13 cellular contexts compared by ENCODE assay signal in the genomic region with DNA sequence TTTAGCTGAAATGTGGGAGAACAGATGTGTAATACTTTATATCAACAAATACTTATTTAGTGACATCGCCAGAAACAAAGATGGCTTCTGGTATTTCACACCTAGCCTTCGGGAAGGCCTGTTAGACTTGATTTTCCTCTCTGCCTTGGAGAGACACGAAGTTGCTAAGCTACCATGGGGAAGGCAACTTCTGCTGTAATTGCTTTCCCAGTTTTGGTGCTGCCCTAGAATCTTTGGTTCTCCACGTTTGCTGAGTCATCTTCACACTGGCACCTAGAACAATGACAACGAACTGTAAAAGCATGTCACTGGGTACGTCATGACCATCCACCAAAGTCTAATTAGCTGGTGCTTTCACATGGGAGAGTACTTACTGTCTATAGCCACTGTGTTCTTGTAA. TPM values are rescaled to one million over a fixed set of nuclear protein-coding genes. Genes with fewer than 3 reads are reported as not detected.
DNase-seq lines count a peak whose midpoint lies in the region; ATAC-seq, FAIRE-seq and TF ChIP-seq lines count a peak whose summit lies in the region.
"Had no signal": no experiment of that assay in that cellular context is flagged by ENCODE, and none has a peak within 500 bp of the region (broad histone marks: within the 10 kb centered on the region; RNA-seq: fewer than 3 reads in every experiment).

No MANE protein-coding gene starts in this region.

- POLR2A ChIA-PET in SK-N-SH (lab: Yijun Ruan, JAX), result no interaction called here

- DNase-seq in SK-N-SH, result no peak
- peak; percentile 38 for DNase-seq in hepatocyte (ENCODE audit: low spot score)
- DNase-seq in urothelium cell line (ENCODE audit: low spot score), result peak; percentile 31
- no peak for DNase-seq in CD1c-positive myeloid dendritic cell (ENCODE audit: extremely low spot score)
- DNase-seq: DND-41; RPMI8226; stimulated activated CD4-positive, alpha-beta T cell treated with anti-CD3 and anti-CD28 coated beads, Interleukin-12 subunit alpha, Interleukin-12 subunit beta, amount 100 ng/mL, for 4 hours had no signal

- H3K27me3 ChIP-seq in SK-N-SH (ENCODE audit: insufficient read depth), result no peaks in the 10 kb centered on the region
- H3K27me3 ChIP-seq in hepatocyte, result no peaks in the 10 kb centered on the region
- H3K27me3 ChIP-seq: vagina had no signal

- H3K27ac ChIP-seq in SK-N-SH (ENCODE audit: low read depth in 2 of 2, low read length in 1 of 2) (no peak overlapping the region), VCaP (peak overlapping the region; percentile 56), hepatocyte (no peak overlapping the region)
- H3K27ac ChIP-seq: vagina had no signal

- H3K9me2 ChIP-seq in SK-N-SH (no peaks in the 10 kb centered on the region), hepatocyte (replicated peaks; ENCODE audit: insufficient read depth) (no peaks in the 10 kb centered on the region)

- H2AFZ ChIP-seq in SK-N-SH (ENCODE audit: low read depth) (no peak overlapping the region), hepatocyte (no peak overlapping the region)

- no peak for TF ChIP-seq EP300 in SK-N-SH (IDR thresholded peaks at IDR 0.05; ENCODE audit: borderline replicate concordance in 1 of 2, low read depth in 1 of 2, low read length in 1 of 2)

- H3K36me3 ChIP-seq in SK-N-SH (replicated peaks in 1 of 2; ENCODE audit: control insufficient read depth in 1 of 2, insufficient read depth in 2 of 2, low read length in 1 of 2), result no peaks in the 10 kb centered on the region
- H3K36me3 ChIP-seq in hepatocyte (replicated peaks; ENCODE audit: insufficient read depth, low read depth), result no peaks in the 10 kb centered on the region
- H3K36me3 ChIP-seq: vagina had no signal

- FAIRE-seq in urothelium cell line (lab: Jason Lieb, UNC), result no peak
- FAIRE-seq: TTC549 had no signal

- H3K79me2 ChIP-seq in SK-N-SH (ENCODE audit: insufficient read depth), result no peaks in the 10 kb centered on the region
- H3K79me2 ChIP-seq in hepatocyte, result no peaks in the 10 kb centered on the region

- CTCF ChIA-PET in SK-N-SH (lab: Yijun Ruan, JAX), result no interaction called here

- H3K4me3 ChIP-seq in SK-N-SH (ENCODE audit: low read depth in 2 of 2, low read length in 1 of 2) (no peak overlapping the region), hepatocyte (no peak overlapping the region)
- H3K4me3 ChIP-seq: vagina had no signal

- TF ChIP-seq CTCF in SK-N-SH (IDR thresholded peaks at IDR 0.05) (no peak), VCaP (conservative IDR thresholded peaks at IDR 0.05) (no peak), hepatocyte (IDR thresholded peaks at IDR 0.05; ENCODE audit: poor library complexity) (no peak)

- H3K9me3 ChIP-seq in SK-N-SH (no peaks in the 10 kb centered on the region), hepatocyte (ENCODE audit: low read depth) (no peaks in the 10 kb centered on the region)
- H3K9me3 ChIP-seq: vagina had no signal

- ATAC-seq in SK-N-SH treated with all-trans-retinoic acid at 6 μM for 48 hours (no peak), HG02938 (IDR thresholded peaks at IDR 0.05; ENCODE audit: unreplicated experiment) (no peak), GM21723 (IDR thresholded peaks at IDR 0.05; ENCODE audit: unreplicated experiment) (no peak)

- H3K4me1 ChIP-seq in SK-N-SH (ENCODE audit: control insufficient read depth in 1 of 2, insufficient read depth in 2 of 2, low read depth in 1 of 2, low read length in 1 of 2) (no peaks in the 10 kb centered on the region), hepatocyte (ENCODE audit: insufficient read depth) (no peaks in the 10 kb centered on the region)
- H3K4me1 ChIP-seq: vagina had no signal

- peaks cover 3% of the 10 kb centered on the region for H3F3A ChIP-seq in SK-N-SH (replicated peaks; ENCODE audit: insufficient read depth)

- H4K20me1 ChIP-seq in SK-N-SH (ENCODE audit: insufficient read depth) (no peaks in the 10 kb centered on the region), hepatocyte (ENCODE audit: insufficient read depth, poor library complexity, severe bottlenecking) (no peaks in the 10 kb centered on the region)

- no peak overlapping the region for H3K9ac ChIP-seq in SK-N-SH

- H3K4me2 ChIP-seq in SK-N-SH (no peak overlapping the region), hepatocyte (no peak overlapping the region)

- no peak for TF ChIP-seq RAD21 in SK-N-SH (IDR thresholded peaks at IDR 0.05; ENCODE audit: low read length)

- WGBS in SK-N-SH (ENCODE audit: low lambda C conversion rate), result 70% methylated on average over 6 of the region's 6 CpGs
- 66% methylated on average over 6 of the region's 6 CpGs for WGBS in hepatocyte (ENCODE audit: low lambda C conversion rate, missing lambda C conversion rate)

TF ChIP-seq in SK-N-SH, 30 proteins besides CTCF, POLR2A, EP300 and RAD21:
- TF ChIP-seq YY1 (IDR thresholded peaks at IDR 0.05; ENCODE audit: low read depth), result 0 out of 2 replicates have a peak, but pooled peaks have one; percentile 28
- no peak for TF ChIP-seq RXRA (IDR thresholded peaks at IDR 0.05; ENCODE audit: borderline replicate concordance, low read depth)
- no peak for TF ChIP-seq SIN3A (IDR thresholded peaks at IDR 0.05; ENCODE audit: borderline replicate concordance, low read depth, low read length)

TF ChIP-seq in SK-N-SH treated with all-trans-retinoic acid at 6 μM for 48 hours, 23 proteins besides CTCF, POLR2A, EP300 and RAD21:
- TF ChIP-seq RARB (CRISPR knock-in tag; IDR thresholded peaks at IDR 0.05) (no peak), OSR1 (CRISPR knock-in tag; IDR thresholded peaks at IDR 0.05) (no peak), ZFP30 (CRISPR knock-in tag; IDR thresholded peaks at IDR 0.05) (no peak), PPARA (CRISPR knock-in tag; IDR thresholded peaks at IDR 0.05; ENCODE audit: borderline replicate concordance) (no peak), CSDC2 (CRISPR knock-in tag; IDR thresholded peaks at IDR 0.05) (no peak), SNAI2 (CRISPR knock-in tag; IDR thresholded peaks at IDR 0.05) (no peak), ARNTL (CRISPR knock-in tag; IDR thresholded peaks at IDR 0.05; ENCODE audit: borderline replicate concordance, low read depth) (no peak), BACH2 (CRISPR knock-in tag; IDR thresholded peaks at IDR 0.05; ENCODE audit: borderline replicate concordance) (no peak), ZC3H10 (CRISPR knock-in tag; IDR thresholded peaks at IDR 0.05) (no peak), ZNF70 (CRISPR knock-in tag; IDR thresholded peaks at IDR 0.05) (no peak)
- TF ChIP-seq, protein P1, sequence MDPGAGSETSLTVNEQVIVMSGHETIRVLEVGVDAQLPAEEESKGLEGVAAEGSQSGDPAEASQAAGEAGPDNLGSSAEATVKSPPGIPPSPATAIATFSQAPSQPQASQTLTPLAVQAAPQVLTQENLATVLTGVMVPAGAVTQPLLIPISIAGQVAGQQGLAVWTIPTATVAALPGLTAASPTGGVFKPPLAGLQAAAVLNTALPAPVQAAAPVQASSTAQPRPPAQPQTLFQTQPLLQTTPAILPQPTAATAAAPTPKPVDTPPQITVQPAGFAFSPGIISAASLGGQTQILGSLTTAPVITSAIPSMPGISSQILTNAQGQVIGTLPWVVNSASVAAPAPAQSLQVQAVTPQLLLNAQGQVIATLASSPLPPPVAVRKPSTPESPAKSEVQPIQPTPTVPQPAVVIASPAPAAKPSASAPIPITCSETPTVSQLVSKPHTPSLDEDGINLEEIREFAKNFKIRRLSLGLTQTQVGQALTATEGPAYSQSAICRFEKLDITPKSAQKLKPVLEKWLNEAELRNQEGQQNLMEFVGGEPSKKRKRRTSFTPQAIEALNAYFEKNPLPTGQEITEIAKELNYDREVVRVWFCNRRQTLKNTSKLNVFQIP (CRISPR knock-in tag; IDR thresholded peaks at IDR 0.05; ENCODE audit: borderline replicate concordance, low read depth), result no peak
- TF ChIP-seq, protein P2, sequence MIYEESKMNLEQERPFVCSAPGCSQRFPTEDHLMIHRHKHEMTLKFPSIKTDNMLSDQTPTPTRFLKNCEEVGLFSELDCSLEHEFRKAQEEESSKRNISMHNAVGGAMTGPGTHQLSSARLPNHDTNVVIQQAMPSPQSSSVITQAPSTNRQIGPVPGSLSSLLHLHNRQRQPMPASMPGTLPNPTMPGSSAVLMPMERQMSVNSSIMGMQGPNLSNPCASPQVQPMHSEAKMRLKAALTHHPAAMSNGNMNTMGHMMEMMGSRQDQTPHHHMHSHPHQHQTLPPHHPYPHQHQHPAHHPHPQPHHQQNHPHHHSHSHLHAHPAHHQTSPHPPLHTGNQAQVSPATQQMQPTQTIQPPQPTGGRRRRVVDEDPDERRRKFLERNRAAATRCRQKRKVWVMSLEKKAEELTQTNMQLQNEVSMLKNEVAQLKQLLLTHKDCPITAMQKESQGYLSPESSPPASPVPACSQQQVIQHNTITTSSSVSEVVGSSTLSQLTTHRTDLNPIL (CRISPR knock-in tag; IDR thresholded peaks at IDR 0.05; ENCODE audit: low read depth), result no peak
- TF ChIP-seq, protein P3, sequence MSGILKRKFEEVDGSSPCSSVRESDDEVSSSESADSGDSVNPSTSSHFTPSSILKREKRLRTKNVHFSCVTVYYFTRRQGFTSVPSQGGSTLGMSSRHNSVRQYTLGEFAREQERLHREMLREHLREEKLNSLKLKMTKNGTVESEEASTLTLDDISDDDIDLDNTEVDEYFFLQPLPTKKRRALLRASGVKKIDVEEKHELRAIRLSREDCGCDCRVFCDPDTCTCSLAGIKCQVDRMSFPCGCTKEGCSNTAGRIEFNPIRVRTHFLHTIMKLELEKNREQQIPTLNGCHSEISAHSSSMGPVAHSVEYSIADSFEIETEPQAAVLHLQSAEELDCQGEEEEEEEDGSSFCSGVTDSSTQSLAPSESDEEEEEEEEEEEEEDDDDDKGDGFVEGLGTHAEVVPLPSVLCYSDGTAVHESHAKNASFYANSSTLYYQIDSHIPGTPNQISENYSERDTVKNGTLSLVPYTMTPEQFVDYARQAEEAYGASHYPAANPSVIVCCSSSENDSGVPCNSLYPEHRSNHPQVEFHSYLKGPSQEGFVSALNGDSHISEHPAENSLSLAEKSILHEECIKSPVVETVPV (CRISPR knock-in tag; IDR thresholded peaks at IDR 0.05), result no peak

RNA-seq across cellular contexts. Expression of a gene that starts 58.7 kb away (rescaled TPM):
- polyA plus RNA-seq in SK-N-SH (2012; rRNA removed) (90.8 and 111 TPM in 2 replicates), hepatocyte (119 and 140 TPM in 2 replicates)
- 130 and 172 TPM in 2 replicates for polyA plus RNA-seq in SK-N-SH (2012; cell fraction: cytosol; rRNA removed)
- 35.2 and 85.3 TPM in 2 replicates for polyA plus RNA-seq in SK-N-SH (2012; cell fraction: nucleus; rRNA removed)
- total RNA-seq in hepatocyte, result 180 and 194 TPM in 2 replicates

Comparison
In these comparisons a context has a peak if more than half of its experiments do, and no peak if none do; other contexts are left out.
1. DNase-seq: peak in hepatocyte (single experiment) and urothelium cell line (single experiment); none in SK-N-SH (single experiment) and CD1c-positive myeloid dendritic cell (single experiment).